Comparison of ENCODE assay signal across 1 cellular context in genomic region chr3:172127929-172128580, GRCh38.
TF ChIP-seq lines count a peak whose summit lies in the region.

No MANE protein-coding gene starts in this region.

TF ChIP-seq in IMR-90, 13 proteins besides CTCF, POLR2A, EP300 and RAD21:
- TF ChIP-seq CHD1 (IDR thresholded peaks at IDR 0.05; ENCODE audit: low read depth, low read length) (no peak), MAFK (IDR thresholded peaks at IDR 0.05; ENCODE audit: low read depth, low read length) (no peak), NFE2L2 (IDR thresholded peaks at IDR 0.05; ENCODE audit: low read depth, low read length) (no peak), SMC3 (IDR thresholded peaks at IDR 0.05; ENCODE audit: low read depth, low read length) (no peak), MXI1 (IDR thresholded peaks at IDR 0.05; ENCODE audit: borderline replicate concordance, low read depth, low read length) (no peak), MAZ (IDR thresholded peaks at IDR 0.05; ENCODE audit: borderline replicate concordance, low read depth, low read length) (no peak), CEBPB (IDR thresholded peaks at IDR 0.05; ENCODE audit: low read depth, low read length) (no peak), RFX5 (IDR thresholded peaks at IDR 0.05; ENCODE audit: low read depth, low read length) (no peak), BHLHE40 (IDR thresholded peaks at IDR 0.05; ENCODE audit: low read depth, low read length) (no peak), FOS (IDR thresholded peaks at IDR 0.05; ENCODE audit: low read depth, low read length) (no peak), RCOR1 (IDR thresholded peaks at IDR 0.05; ENCODE audit: insufficient replicate concordance, low read length) (no peak)
- TF ChIP-seq, protein P1, sequence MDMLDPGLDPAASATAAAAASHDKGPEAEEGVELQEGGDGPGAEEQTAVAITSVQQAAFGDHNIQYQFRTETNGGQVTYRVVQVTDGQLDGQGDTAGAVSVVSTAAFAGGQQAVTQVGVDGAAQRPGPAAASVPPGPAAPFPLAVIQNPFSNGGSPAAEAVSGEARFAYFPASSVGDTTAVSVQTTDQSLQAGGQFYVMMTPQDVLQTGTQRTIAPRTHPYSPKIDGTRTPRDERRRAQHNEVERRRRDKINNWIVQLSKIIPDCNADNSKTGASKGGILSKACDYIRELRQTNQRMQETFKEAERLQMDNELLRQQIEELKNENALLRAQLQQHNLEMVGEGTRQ (IDR thresholded peaks at IDR 0.05; ENCODE audit: low read depth, low read length) = no peak
- TF ChIP-seq, protein P2, sequence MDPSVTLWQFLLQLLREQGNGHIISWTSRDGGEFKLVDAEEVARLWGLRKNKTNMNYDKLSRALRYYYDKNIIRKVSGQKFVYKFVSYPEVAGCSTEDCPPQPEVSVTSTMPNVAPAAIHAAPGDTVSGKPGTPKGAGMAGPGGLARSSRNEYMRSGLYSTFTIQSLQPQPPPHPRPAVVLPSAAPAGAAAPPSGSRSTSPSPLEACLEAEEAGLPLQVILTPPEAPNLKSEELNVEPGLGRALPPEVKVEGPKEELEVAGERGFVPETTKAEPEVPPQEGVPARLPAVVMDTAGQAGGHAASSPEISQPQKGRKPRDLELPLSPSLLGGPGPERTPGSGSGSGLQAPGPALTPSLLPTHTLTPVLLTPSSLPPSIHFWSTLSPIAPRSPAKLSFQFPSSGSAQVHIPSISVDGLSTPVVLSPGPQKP (IDR thresholded peaks at IDR 0.05; ENCODE audit: borderline replicate concordance, low read depth, low read length) = no peak
TF ChIP-seq in IMR-90: peak in this region for 0.
